20 cellular contexts compared by ENCODE assay signal in genomic region chr13:99559560-99559959, GRCh38. TPM values are rescaled to one million over a fixed set of nuclear protein-coding genes. Genes with fewer than 3 reads are reported as not detected.
DNase-seq lines count a peak whose midpoint lies in the region; ATAC-seq and TF ChIP-seq lines count a peak whose summit lies in the region.
"Had no signal": no experiment of that assay in that cellular context is flagged by ENCODE, and none has a peak within 500 bp of the region (broad histone marks: within the 10 kb centered on the region; RNA-seq: fewer than 3 reads in every experiment).

No MANE protein-coding gene starts in this region.

- WGBS in IMR-90 (ENCODE audit: extremely low coverage in 2 of 2, insufficient read length in 1 of 2), 2 experiments, result no CpG with 5 or more reads among the region's 2 CpGs
- 60% methylated on average over 2 of the region's 2 CpGs for WGBS in hepatocyte (ENCODE audit: low lambda C conversion rate, missing lambda C conversion rate)
- WGBS in smooth muscle cell (ENCODE audit: low lambda C conversion rate), result 56% methylated on average over 2 of the region's 2 CpGs

- ATAC-seq in IMR-90 (ENCODE audit: low read depth), result no peak
- no peak for ATAC-seq in GM19395 (IDR thresholded peaks at IDR 0.05; ENCODE audit: unreplicated experiment)
- ATAC-seq: GM23338, SK-N-SH treated with all-trans-retinoic acid at 6 μM for 48 hours had no signal

- H4K20me1 ChIP-seq in IMR-90 (ENCODE audit: insufficient read depth, low read length) (peaks cover 3% of the 10 kb centered on the region; the same call in 1 of the 2 replicates), hepatocyte (ENCODE audit: insufficient read depth, poor library complexity, severe bottlenecking) (no peaks in the 10 kb centered on the region), smooth muscle cell (ENCODE audit: low read depth) (peaks cover 20% of the 10 kb centered on the region)

- no peak overlapping the region for H3K4me2 ChIP-seq in IMR-90 (ENCODE audit: low read depth, low read length)
- H3K4me2 ChIP-seq in hepatocyte, result peak overlapping the region; percentile 23
- peak overlapping the region; percentile 66 for H3K4me2 ChIP-seq in smooth muscle cell
- H3K4me2 ChIP-seq: GM23338 had no signal

- H3F3A ChIP-seq in smooth muscle cell (ENCODE audit: low read depth), result peaks cover 9% of the 10 kb centered on the region

- no peak overlapping the region for H2AFZ ChIP-seq in IMR-90 (replicated peaks; ENCODE audit: low read length, poor library complexity)
- no peak overlapping the region for H2AFZ ChIP-seq in hepatocyte
- no peak overlapping the region for H2AFZ ChIP-seq in smooth muscle cell (ENCODE audit: low read depth)
- H2AFZ ChIP-seq: GM23338 had no signal

- H3K27ac ChIP-seq in IMR-90 (ENCODE audit: insufficient read depth, low read length) (no peak overlapping the region), hepatocyte (peak overlapping the region; percentile 41), smooth muscle cell (ENCODE audit: low read depth) (peak overlapping the region; percentile 41)
- H3K27ac ChIP-seq: HL-60, Peyer's patch had no signal

- no peak overlapping the region for H2BK5ac ChIP-seq in IMR-90 (ENCODE audit: low read depth, low read length, poor library complexity, severe bottlenecking)

- dilution Hi-C loops in IMR-90 (cut with HindIII; ENCODE audit: low sequenced_read_pairs, unreplicated experiment), result no loop called here

- H4K8ac ChIP-seq in IMR-90 (ENCODE audit: low read depth in 2 of 2, low read length in 2 of 2), result no peak overlapping the region

- CTCF ChIA-PET in IMR-90 (lab: Yijun Ruan, JAX), result no interaction called here

- H2AK9ac ChIP-seq in IMR-90 (replicated peaks; ENCODE audit: low read depth, low read length, poor library complexity), result no peak overlapping the region

- in situ Hi-C loops in IMR-90 (cut with MboI; ENCODE audit: low sequenced_read_pairs), result no loop called here

- H3K9me3 ChIP-seq in IMR-90 (ENCODE audit: control insufficient read depth, insufficient read depth, low read length) (no peaks in the 10 kb centered on the region), hepatocyte (ENCODE audit: low read depth) (no peaks in the 10 kb centered on the region), smooth muscle cell (replicated peaks; ENCODE audit: low read depth) (no peaks in the 10 kb centered on the region)
- H3K9me3 ChIP-seq: Caco-2, Peyer's patch had no signal

- no peak overlapping the region for H3K4me3 ChIP-seq in IMR-90 (ENCODE audit: insufficient read depth, low read depth, low read length)
- no peak overlapping the region for H3K4me3 ChIP-seq in NB4 (ENCODE audit: low read depth, low read length)
- no peak overlapping the region for H3K4me3 ChIP-seq in hepatocyte
- no peak overlapping the region for H3K4me3 ChIP-seq in smooth muscle cell
- H3K4me3 ChIP-seq: GM23338, Peyer's patch had no signal

- no peak overlapping the region for H4K5ac ChIP-seq in IMR-90 (ENCODE audit: low read depth, low read length)

- H2BK15ac ChIP-seq in IMR-90 (ENCODE audit: low read depth, low read length), result no peak overlapping the region

- H3K79me1 ChIP-seq in IMR-90 (ENCODE audit: low read depth in 1 of 2, low read length in 2 of 2), result peaks cover 2 to 7% of the 10 kb centered on the region in 2 experiments; a peak in 2 of 4 replicates

- H3K14ac ChIP-seq in IMR-90 (replicated peaks; ENCODE audit: low read depth, low read length), result no peak overlapping the region

- no peaks in the 10 kb centered on the region for H3K9me1 ChIP-seq in IMR-90 (ENCODE audit: insufficient read depth, low read length)

- H3K4me1 ChIP-seq in IMR-90 (ENCODE audit: control insufficient read depth, insufficient read depth, low read length), result no peaks in the 10 kb centered on the region
- H3K4me1 ChIP-seq in hepatocyte (ENCODE audit: insufficient read depth), result peaks cover 8% of the 10 kb centered on the region
- H3K4me1 ChIP-seq in smooth muscle cell (ENCODE audit: low read depth), result no peaks in the 10 kb centered on the region
- H3K4me1 ChIP-seq: Peyer's patch had no signal

- H3K79me2 ChIP-seq in hepatocyte (peaks cover 2% of the 10 kb centered on the region), smooth muscle cell (ENCODE audit: low read depth) (peaks cover 4% of the 10 kb centered on the region)

- no peaks in the 10 kb centered on the region for H3K9me2 ChIP-seq in hepatocyte (replicated peaks; ENCODE audit: insufficient read depth)

- H4K91ac ChIP-seq in IMR-90 (ENCODE audit: insufficient read depth, low read depth, low read length), result no peak overlapping the region

- POLR2A ChIA-PET in IMR-90 (lab: Charles Lee; ENCODE audit: unreplicated experiment), result no interaction called here

- H3K27me3 ChIP-seq in IMR-90 (ENCODE audit: control insufficient read depth, insufficient read depth, low read length), result no peaks in the 10 kb centered on the region
- H3K27me3 ChIP-seq in hepatocyte, result no peaks in the 10 kb centered on the region
- no peaks in the 10 kb centered on the region for H3K27me3 ChIP-seq in smooth muscle cell (ENCODE audit: low read depth)
- H3K27me3 ChIP-seq: Peyer's patch had no signal

- TF ChIP-seq CTCF in IMR-90 (conservative IDR thresholded peaks at IDR 0.05; ENCODE audit: low read depth, low read length) (no peak), NB4 (IDR thresholded peaks at IDR 0.05; ENCODE audit: low read depth, low read length) (no peak), hepatocyte (IDR thresholded peaks at IDR 0.05; ENCODE audit: poor library complexity) (no peak), smooth muscle cell (IDR thresholded peaks at IDR 0.05; ENCODE audit: borderline replicate concordance, insufficient read depth, poor library complexity, severe bottlenecking) (no peak)

- intact Hi-C loops in IMR-90 (cut with micrococcal nuclease), result no loop called here

- H3K56ac ChIP-seq in IMR-90 (ENCODE audit: extremely low read depth, insufficient read depth, low read length), result no peak overlapping the region

- H3K36me3 ChIP-seq in IMR-90 (ENCODE audit: control insufficient read depth, insufficient read depth, low read length) (peaks cover 15% of the 10 kb centered on the region), hepatocyte (replicated peaks; ENCODE audit: insufficient read depth, low read depth) (no peaks in the 10 kb centered on the region), smooth muscle cell (ENCODE audit: low read depth) (peaks cover 11% of the 10 kb centered on the region)

- H3K23ac ChIP-seq in IMR-90 (ENCODE audit: low read depth, low read length), result 0 out of 2 replicates have a peak overlapping the region, but pooled peaks have one; percentile 34

- no TSS peak for BruUV-seq in IMR-90 (replicated peaks; lab: Mats Ljungman, UMichigan)

- no peak overlapping the region for H2AK5ac ChIP-seq in IMR-90 (ENCODE audit: low read depth, low read length)

- H3K9ac ChIP-seq in IMR-90 (ENCODE audit: low read depth, low read length), result no peak overlapping the region
- no peak overlapping the region for H3K9ac ChIP-seq in smooth muscle cell (ENCODE audit: low read depth)

- no peak overlapping the region for H2BK120ac ChIP-seq in IMR-90 (ENCODE audit: low read depth, low read length)

- H3K4ac ChIP-seq in IMR-90 (ENCODE audit: low read depth, low read length), result no peak overlapping the region

- H2BK20ac ChIP-seq in IMR-90 (ENCODE audit: low read depth, low read length), result no peak overlapping the region

- TF ChIP-seq RAD21 in IMR-90 (IDR thresholded peaks at IDR 0.05; ENCODE audit: low read length), result no peak

- DNase-seq in IMR-90 (no peak), NB4 (ENCODE audit: low read depth) (peak; percentile 13), hepatocyte (ENCODE audit: low spot score) (no peak), smooth muscle cell (lab: John Stamatoyannopoulos, UW; ENCODE audit: unreplicated experiment) (no peak), GM19238 (ENCODE audit: insufficient read length, low spot score) (no peak), NCI-H345 (lab: John Stamatoyannopoulos, UW) (no peak)
- DNase-seq: Caco-2; CD4-positive, CD25-positive, alpha-beta regulatory T cell; DMS 273 treated with DMSO at 0.1 percent for 48 hours; DND-41; NCI-H1092; NCI-H1436; NCI-H187 treated with DMSO at 0.1 percent for 48 hours; NCI-H2107; NCI-H69; Peyer's patch had no signal

- H3K18ac ChIP-seq in IMR-90 (ENCODE audit: low read depth, low read length), result no peak overlapping the region

- TF ChIP-seq POLR2A in IMR-90 (IDR thresholded peaks at IDR 0.05; ENCODE audit: low read depth, low read length), result no peak
- no peak for TF ChIP-seq POLR2A in NB4 (IDR thresholded peaks at IDR 0.05; ENCODE audit: extremely low read depth, insufficient read length)

TF ChIP-seq in IMR-90, 13 proteins besides CTCF, POLR2A, EP300 and RAD21:
- TF ChIP-seq SMC3 (IDR thresholded peaks at IDR 0.05; ENCODE audit: low read depth, low read length) (no peak), RCOR1 (IDR thresholded peaks at IDR 0.05; ENCODE audit: insufficient replicate concordance, low read length) (no peak)

RNA-seq across cellular contexts. Expression of gene CLYBL, which starts 46.9 kb away (rescaled TPM):
- 0.18 and 0.28 TPM in 2 replicates for total RNA-seq in IMR-90 (2012; rRNA removed)
- polyA plus RNA-seq in IMR-90 (2012; rRNA removed), result 0.50 and 0.87 TPM in 2 replicates
- polyA plus RNA-seq in IMR-90 (2012; cell fraction: cytosol; rRNA removed), result 0.16 and 0.32 TPM in 2 replicates
- 0.07 and 1.2 TPM in 2 replicates for polyA plus RNA-seq in IMR-90 (2012; cell fraction: nucleus; rRNA removed; ENCODE audit: low replicate concordance)
- total RNA-seq in hepatocyte, result 10.0 TPM in 2 replicates
- polyA plus RNA-seq in hepatocyte, result 11.4 and 12.1 TPM in 2 replicates
- 4.3 and 12.5 TPM in 2 replicates for total RNA-seq in smooth muscle cell
- polyA plus RNA-seq in smooth muscle cell, result 5.8 and 8.1 TPM in 2 replicates

RNA-seq across cellular contexts. Expression of gene TM9SF2, which starts 58.3 kb away (rescaled TPM):
- total RNA-seq in IMR-90 (2012; rRNA removed) (85.5 and 137 TPM in 2 replicates), hepatocyte (272 and 280 TPM in 2 replicates), smooth muscle cell (272 and 332 TPM in 2 replicates)
- polyA plus RNA-seq in IMR-90 (2012; rRNA removed) (36.0 and 46.1 TPM in 2 replicates), hepatocyte (160 and 184 TPM in 2 replicates), smooth muscle cell (170 and 195 TPM in 2 replicates)
- polyA plus RNA-seq in IMR-90 (2012; cell fraction: cytosol; rRNA removed), result 10.6 and 11.0 TPM in 2 replicates
- 4.7 and 25.7 TPM in 2 replicates for polyA plus RNA-seq in IMR-90 (2012; cell fraction: nucleus; rRNA removed; ENCODE audit: low replicate concordance)
